Comparison of ENCODE assay signal across 1 cellular context in the genomic region with DNA sequence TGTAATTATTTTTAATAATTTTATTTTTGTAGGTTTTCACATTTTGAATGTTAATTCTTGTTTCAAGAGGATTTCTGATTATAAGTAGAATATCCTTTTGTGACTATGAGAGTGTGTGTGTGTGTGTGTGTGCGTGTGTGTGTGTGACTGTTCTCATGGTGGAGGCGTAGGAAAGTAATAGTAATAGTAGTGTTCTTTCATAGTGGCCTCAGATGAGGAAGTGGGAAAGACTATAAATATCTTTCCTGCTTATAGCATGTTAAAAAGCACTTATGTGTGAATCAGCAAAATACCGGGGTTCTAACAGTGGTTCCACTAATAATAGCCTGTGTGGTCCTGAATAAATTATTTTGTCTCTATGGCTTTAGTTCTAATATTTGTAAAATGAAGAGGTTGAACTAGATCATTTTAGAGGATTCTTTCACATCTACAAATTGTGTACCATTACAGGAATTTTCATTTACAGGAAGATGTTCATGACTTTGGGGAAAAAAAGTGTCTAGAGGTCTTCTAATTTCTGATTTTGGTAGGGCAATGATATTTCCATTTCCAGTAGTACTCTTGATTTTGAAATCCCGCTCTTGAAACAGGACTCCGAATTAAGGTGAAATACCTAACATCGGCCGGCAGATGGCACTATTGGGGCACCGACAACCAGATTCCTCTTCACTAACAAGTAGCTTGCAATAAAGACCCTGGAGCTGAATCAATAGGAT.
A peak's percentile ranks its signal among the peaks of the same experiment; 100 is the strongest.
TF ChIP-seq lines count a peak whose summit lies in the region.

No MANE protein-coding gene starts in this region.

TF ChIP-seq in GM12878, 131 proteins besides CTCF, POLR2A, EP300 and RAD21 (continued from another document and continues in another):
- TF ChIP-seq ZBED1 (IDR thresholded peaks at IDR 0.05; ENCODE audit: borderline replicate concordance) (peak; percentile 78; the same call in 1 of the 2 replicates), NFIC (IDR thresholded peaks at IDR 0.05; ENCODE audit: low read depth, low read length) (peak; percentile 92), MYB (IDR thresholded peaks at IDR 0.05; ENCODE audit: borderline replicate concordance, low read depth, low read length) (no peak), CBX5 (IDR thresholded peaks at IDR 0.05; ENCODE audit: low read depth) (no peak; the same call in 1 of the 2 replicates), BMI1 (IDR thresholded peaks at IDR 0.05; ENCODE audit: borderline replicate concordance) (peak; percentile 72), RAD51 (IDR thresholded peaks at IDR 0.05) (no peak), MTA2 (IDR thresholded peaks at IDR 0.05; ENCODE audit: low read depth) (peak; percentile 86), CHD1 (IDR thresholded peaks at IDR 0.05; ENCODE audit: low read depth, low read length) (no peak), NBN (IDR thresholded peaks at IDR 0.05) (peak; percentile 82; the same call in 1 of the 2 replicates), SREBF2 (IDR thresholded peaks at IDR 0.05; ENCODE audit: low read length) (no peak), TCF7 (IDR thresholded peaks at IDR 0.05; ENCODE audit: borderline replicate concordance) (peak; percentile 42; the same call in 1 of the 2 replicates), RBBP5 (conservative IDR thresholded peaks at IDR 0.05) (no peak), KAT2A (conservative IDR thresholded peaks at IDR 0.05; ENCODE audit: control insufficient read depth, low read depth, low read length) (no peak), ZNF24 (IDR thresholded peaks at IDR 0.05) (no peak; the same call in 1 of the 2 replicates), WRNIP1 (IDR thresholded peaks at IDR 0.05; ENCODE audit: borderline replicate concordance, low read depth, low read length) (no peak), MYC (IDR thresholded peaks at IDR 0.05; ENCODE audit: insufficient read depth, insufficient read length, insufficient replicate concordance, low read length, severe bottlenecking) (no peak), BHLHE40 (IDR thresholded peaks at IDR 0.05; ENCODE audit: borderline replicate concordance in 1 of 2, low read depth in 2 of 2, low read length in 1 of 2) (peak in 1 of 2 experiments; percentile 27; a peak in 1 of 4 replicates), SRF (IDR thresholded peaks at IDR 0.05; ENCODE audit: low read depth in 2 of 2, low read length in 2 of 2) (no peak), CREM (IDR thresholded peaks at IDR 0.05; ENCODE audit: low read depth) (peak; percentile 76), JUNB (IDR thresholded peaks at IDR 0.05) (peak; percentile 88), GABPA (IDR thresholded peaks at IDR 0.05; ENCODE audit: low read depth) (peak; percentile 66), CREB1 (IDR thresholded peaks at IDR 0.05; ENCODE audit: low read depth) (peak; percentile 57), TBL1XR1 (IDR thresholded peaks at IDR 0.05; ENCODE audit: low read depth, low read length) (peak; percentile 80), JUND (IDR thresholded peaks at IDR 0.05; ENCODE audit: low read depth, low read length) (no peak), HDGF (IDR thresholded peaks at IDR 0.05) (no peak), SIX5 (IDR thresholded peaks at IDR 0.05; ENCODE audit: low read depth, low read length, severe bottlenecking) (no peak), NR2C2 (IDR thresholded peaks at IDR 0.05; ENCODE audit: borderline replicate concordance, control insufficient read depth, insufficient read length, low read depth) (no peak)
- TF ChIP-seq, protein P1, sequence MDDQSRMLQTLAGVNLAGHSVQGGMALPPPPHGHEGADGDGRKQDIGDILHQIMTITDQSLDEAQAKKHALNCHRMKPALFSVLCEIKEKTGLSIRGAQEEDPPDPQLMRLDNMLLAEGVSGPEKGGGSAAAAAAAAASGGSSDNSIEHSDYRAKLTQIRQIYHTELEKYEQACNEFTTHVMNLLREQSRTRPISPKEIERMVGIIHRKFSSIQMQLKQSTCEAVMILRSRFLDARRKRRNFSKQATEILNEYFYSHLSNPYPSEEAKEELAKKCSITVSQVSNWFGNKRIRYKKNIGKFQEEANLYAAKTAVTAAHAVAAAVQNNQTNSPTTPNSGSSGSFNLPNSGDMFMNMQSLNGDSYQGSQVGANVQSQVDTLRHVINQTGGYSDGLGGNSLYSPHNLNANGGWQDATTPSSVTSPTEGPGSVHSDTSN (IDR thresholded peaks at IDR 0.05; ENCODE audit: insufficient replicate concordance, low read depth, low read length) = no peak
- TF ChIP-seq, protein P2, sequence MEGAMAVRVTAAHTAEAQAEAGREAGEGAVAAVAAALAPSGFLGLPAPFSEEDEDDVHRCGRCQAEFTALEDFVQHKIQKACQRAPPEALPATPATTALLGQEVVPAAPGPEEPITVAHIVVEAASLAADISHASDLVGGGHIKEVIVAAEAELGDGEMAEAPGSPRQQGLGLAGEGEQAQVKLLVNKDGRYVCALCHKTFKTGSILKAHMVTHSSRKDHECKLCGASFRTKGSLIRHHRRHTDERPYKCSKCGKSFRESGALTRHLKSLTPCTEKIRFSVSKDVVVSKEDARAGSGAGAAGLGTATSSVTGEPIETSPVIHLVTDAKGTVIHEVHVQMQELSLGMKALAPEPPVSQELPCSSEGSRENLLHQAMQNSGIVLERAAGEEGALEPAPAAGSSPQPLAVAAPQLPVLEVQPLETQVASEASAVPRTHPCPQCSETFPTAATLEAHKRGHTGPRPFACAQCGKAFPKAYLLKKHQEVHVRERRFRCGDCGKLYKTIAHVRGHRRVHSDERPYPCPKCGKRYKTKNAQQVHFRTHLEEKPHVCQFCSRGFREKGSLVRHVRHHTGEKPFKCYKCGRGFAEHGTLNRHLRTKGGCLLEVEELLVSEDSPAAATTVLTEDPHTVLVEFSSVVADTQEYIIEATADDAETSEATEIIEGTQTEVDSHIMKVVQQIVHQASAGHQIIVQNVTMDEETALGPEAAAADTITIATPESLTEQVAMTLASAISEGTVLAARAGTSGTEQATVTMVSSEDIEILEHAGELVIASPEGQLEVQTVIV (IDR thresholded peaks at IDR 0.05; ENCODE audit: borderline replicate concordance, partially characterized antibody) = no peak
- TF ChIP-seq, protein P3, sequence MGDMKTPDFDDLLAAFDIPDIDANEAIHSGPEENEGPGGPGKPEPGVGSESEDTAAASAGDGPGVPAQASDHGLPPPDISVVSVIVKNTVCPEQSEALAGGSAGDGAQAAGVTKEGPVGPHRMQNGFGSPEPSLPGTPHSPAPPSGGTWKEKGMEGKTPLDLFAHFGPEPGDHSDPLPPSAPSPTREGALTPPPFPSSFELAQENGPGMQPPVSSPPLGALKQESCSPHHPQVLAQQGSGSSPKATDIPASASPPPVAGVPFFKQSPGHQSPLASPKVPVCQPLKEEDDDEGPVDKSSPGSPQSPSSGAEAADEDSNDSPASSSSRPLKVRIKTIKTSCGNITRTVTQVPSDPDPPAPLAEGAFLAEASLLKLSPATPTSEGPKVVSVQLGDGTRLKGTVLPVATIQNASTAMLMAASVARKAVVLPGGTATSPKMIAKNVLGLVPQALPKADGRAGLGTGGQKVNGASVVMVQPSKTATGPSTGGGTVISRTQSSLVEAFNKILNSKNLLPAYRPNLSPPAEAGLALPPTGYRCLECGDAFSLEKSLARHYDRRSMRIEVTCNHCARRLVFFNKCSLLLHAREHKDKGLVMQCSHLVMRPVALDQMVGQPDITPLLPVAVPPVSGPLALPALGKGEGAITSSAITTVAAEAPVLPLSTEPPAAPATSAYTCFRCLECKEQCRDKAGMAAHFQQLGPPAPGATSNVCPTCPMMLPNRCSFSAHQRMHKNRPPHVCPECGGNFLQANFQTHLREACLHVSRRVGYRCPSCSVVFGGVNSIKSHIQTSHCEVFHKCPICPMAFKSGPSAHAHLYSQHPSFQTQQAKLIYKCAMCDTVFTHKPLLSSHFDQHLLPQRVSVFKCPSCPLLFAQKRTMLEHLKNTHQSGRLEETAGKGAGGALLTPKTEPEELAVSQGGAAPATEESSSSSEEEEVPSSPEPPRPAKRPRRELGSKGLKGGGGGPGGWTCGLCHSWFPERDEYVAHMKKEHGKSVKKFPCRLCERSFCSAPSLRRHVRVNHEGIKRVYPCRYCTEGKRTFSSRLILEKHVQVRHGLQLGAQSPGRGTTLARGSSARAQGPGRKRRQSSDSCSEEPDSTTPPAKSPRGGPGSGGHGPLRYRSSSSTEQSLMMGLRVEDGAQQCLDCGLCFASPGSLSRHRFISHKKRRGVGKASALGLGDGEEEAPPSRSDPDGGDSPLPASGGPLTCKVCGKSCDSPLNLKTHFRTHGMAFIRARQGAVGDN (IDR thresholded peaks at IDR 0.05) = no peak
- TF ChIP-seq, protein P4, sequence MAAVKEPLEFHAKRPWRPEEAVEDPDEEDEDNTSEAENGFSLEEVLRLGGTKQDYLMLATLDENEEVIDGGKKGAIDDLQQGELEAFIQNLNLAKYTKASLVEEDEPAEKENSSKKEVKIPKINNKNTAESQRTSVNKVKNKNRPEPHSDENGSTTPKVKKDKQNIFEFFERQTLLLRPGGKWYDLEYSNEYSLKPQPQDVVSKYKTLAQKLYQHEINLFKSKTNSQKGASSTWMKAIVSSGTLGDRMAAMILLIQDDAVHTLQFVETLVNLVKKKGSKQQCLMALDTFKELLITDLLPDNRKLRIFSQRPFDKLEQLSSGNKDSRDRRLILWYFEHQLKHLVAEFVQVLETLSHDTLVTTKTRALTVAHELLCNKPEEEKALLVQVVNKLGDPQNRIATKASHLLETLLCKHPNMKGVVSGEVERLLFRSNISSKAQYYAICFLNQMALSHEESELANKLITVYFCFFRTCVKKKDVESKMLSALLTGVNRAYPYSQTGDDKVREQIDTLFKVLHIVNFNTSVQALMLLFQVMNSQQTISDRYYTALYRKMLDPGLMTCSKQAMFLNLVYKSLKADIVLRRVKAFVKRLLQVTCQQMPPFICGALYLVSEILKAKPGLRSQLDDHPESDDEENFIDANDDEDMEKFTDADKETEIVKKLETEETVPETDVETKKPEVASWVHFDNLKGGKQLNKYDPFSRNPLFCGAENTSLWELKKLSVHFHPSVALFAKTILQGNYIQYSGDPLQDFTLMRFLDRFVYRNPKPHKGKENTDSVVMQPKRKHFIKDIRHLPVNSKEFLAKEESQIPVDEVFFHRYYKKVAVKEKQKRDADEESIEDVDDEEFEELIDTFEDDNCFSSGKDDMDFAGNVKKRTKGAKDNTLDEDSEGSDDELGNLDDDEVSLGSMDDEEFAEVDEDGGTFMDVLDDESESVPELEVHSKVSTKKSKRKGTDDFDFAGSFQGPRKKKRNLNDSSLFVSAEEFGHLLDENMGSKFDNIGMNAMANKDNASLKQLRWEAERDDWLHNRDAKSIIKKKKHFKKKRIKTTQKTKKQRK (IDR thresholded peaks at IDR 0.05; ENCODE audit: low read depth, low read length) = no peak
- TF ChIP-seq, protein P5, sequence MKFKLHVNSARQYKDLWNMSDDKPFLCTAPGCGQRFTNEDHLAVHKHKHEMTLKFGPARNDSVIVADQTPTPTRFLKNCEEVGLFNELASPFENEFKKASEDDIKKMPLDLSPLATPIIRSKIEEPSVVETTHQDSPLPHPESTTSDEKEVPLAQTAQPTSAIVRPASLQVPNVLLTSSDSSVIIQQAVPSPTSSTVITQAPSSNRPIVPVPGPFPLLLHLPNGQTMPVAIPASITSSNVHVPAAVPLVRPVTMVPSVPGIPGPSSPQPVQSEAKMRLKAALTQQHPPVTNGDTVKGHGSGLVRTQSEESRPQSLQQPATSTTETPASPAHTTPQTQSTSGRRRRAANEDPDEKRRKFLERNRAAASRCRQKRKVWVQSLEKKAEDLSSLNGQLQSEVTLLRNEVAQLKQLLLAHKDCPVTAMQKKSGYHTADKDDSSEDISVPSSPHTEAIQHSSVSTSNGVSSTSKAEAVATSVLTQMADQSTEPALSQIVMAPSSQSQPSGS (IDR thresholded peaks at IDR 0.05; ENCODE audit: low read length) = peak; percentile 97
- TF ChIP-seq, protein P6, sequence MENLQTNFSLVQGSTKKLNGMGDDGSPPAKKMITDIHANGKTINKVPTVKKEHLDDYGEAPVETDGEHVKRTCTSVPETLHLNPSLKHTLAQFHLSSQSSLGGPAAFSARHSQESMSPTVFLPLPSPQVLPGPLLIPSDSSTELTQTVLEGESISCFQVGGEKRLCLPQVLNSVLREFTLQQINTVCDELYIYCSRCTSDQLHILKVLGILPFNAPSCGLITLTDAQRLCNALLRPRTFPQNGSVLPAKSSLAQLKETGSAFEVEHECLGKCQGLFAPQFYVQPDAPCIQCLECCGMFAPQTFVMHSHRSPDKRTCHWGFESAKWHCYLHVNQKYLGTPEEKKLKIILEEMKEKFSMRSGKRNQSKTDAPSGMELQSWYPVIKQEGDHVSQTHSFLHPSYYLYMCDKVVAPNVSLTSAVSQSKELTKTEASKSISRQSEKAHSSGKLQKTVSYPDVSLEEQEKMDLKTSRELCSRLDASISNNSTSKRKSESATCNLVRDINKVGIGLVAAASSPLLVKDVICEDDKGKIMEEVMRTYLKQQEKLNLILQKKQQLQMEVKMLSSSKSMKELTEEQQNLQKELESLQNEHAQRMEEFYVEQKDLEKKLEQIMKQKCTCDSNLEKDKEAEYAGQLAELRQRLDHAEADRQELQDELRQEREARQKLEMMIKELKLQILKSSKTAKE (IDR thresholded peaks at IDR 0.05; ENCODE audit: low read depth, poor library complexity, severe bottlenecking) = peak; percentile 47
- TF ChIP-seq, protein P7, sequence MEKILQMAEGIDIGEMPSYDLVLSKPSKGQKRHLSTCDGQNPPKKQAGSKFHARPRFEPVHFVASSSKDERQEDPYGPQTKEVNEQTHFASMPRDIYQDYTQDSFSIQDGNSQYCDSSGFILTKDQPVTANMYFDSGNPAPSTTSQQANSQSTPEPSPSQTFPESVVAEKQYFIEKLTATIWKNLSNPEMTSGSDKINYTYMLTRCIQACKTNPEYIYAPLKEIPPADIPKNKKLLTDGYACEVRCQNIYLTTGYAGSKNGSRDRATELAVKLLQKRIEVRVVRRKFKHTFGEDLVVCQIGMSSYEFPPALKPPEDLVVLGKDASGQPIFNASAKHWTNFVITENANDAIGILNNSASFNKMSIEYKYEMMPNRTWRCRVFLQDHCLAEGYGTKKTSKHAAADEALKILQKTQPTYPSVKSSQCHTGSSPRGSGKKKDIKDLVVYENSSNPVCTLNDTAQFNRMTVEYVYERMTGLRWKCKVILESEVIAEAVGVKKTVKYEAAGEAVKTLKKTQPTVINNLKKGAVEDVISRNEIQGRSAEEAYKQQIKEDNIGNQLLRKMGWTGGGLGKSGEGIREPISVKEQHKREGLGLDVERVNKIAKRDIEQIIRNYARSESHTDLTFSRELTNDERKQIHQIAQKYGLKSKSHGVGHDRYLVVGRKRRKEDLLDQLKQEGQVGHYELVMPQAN (conservative IDR thresholded peaks at IDR 0.05) = no peak
- TF ChIP-seq, protein P8, sequence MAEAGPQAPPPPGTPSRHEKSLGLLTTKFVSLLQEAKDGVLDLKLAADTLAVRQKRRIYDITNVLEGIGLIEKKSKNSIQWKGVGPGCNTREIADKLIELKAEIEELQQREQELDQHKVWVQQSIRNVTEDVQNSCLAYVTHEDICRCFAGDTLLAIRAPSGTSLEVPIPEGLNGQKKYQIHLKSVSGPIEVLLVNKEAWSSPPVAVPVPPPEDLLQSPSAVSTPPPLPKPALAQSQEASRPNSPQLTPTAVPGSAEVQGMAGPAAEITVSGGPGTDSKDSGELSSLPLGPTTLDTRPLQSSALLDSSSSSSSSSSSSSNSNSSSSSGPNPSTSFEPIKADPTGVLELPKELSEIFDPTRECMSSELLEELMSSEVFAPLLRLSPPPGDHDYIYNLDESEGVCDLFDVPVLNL (IDR thresholded peaks at IDR 0.05; ENCODE audit: low read depth, low read length) = 0 out of 2 replicates have a peak, but pooled peaks have one; percentile 42
- TF ChIP-seq, protein P9, sequence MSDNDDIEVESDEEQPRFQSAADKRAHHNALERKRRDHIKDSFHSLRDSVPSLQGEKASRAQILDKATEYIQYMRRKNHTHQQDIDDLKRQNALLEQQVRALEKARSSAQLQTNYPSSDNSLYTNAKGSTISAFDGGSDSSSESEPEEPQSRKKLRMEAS (IDR thresholded peaks at IDR 0.05; ENCODE audit: low read depth, low read length) = no peak
